Comparison of ENCODE assay signal across 25 cellular contexts in the genomic region with DNA sequence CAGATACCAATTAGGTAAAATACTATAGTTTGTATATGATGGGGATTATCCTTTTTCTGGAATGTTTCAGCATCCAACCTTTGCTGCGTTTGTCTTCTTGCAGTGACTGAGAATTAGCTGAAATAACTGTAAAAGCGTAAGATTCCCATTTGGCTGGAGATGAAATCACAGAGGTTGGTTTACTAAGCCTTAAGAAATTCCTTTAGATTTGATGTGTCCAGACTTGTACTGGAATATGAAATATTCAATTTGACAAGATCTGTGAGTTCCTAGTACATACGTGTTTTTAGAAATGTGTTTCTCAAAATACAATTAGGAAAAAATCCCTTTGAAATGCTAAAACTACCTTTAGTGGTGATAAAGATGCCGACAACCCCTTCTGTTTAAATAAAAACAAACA.
"Had no signal": no experiment of that assay in that cellular context is flagged by ENCODE, and none has a peak within 500 bp of the region (broad histone marks: within the 10 kb centered on the region; RNA-seq: fewer than 3 reads in every experiment).

No MANE protein-coding gene starts in this region.

- DNase-seq: hippocampal formation; kidney; left colon; left lung; lower lobe of right lung; midbrain; mucosa of descending colon; naive thymus-derived CD8-positive, alpha-beta T cell; nucleus accumbens; pancreas; posterior cingulate gyrus; retina; right cardiac atrium; stimulated activated CD4-positive, alpha-beta T cell treated with anti-CD3 and anti-CD28 coated beads, Interleukin-12 subunit alpha, Interleukin-12 subunit beta, amount 100 ng/mL, for 4 hours; stimulated activated CD4-positive, alpha-beta T cell treated with anti-CD3 and anti-CD28 coated beads, Interleukin-15, amount 100 ng/mL, for 24 hours; stimulated activated CD4-positive, alpha-beta T cell treated with anti-CD3 and anti-CD28 coated beads, Interleukin-4, amount 100 ng/mL, for 24 hours; stimulated activated naive CD4-positive, alpha-beta T cell; tibial artery; upper lobe of right lung had no signal

- H3K9me3 ChIP-seq: left lung, lower lobe of right lung, mucosa of descending colon, pancreas, prostate gland, suprapubic skin, thoracic aorta, tibial artery, upper lobe of right lung had no signal

- ATAC-seq: left lung; mucosa of descending colon; naive thymus-derived CD8-positive, alpha-beta T cell; right cardiac atrium; sciatic nerve; stimulated activated effector memory CD8-positive, alpha-beta T cell treated with anti-CD3 and anti-CD28 coated beads, Interleukin-12 subunit alpha, Interleukin-12 subunit beta, amount 100 ng/mL, for 72 hours; upper lobe of right lung had no signal

- H3K4me3 ChIP-seq: left lung, lower lobe of right lung, mucosa of descending colon, pancreas, prostate gland, skin epidermis, suprapubic skin, thoracic aorta, tibial artery, upper lobe of right lung had no signal

- H3K4me1 ChIP-seq: lower lobe of right lung, prostate gland, tibial artery had no signal

- H3K36me3 ChIP-seq: left lung, lower lobe of right lung, pancreas, prostate gland, suprapubic skin, thoracic aorta, tibial artery, upper lobe of right lung had no signal

- H3K27ac ChIP-seq: left lung, lower lobe of right lung, pancreas, prostate gland, skin epidermis, suprapubic skin, thoracic aorta, tibial artery, upper lobe of right lung had no signal

- H3K27me3 ChIP-seq: left lung, pancreas, suprapubic skin, tibial artery, upper lobe of right lung had no signal
